In the genomic region with DNA sequence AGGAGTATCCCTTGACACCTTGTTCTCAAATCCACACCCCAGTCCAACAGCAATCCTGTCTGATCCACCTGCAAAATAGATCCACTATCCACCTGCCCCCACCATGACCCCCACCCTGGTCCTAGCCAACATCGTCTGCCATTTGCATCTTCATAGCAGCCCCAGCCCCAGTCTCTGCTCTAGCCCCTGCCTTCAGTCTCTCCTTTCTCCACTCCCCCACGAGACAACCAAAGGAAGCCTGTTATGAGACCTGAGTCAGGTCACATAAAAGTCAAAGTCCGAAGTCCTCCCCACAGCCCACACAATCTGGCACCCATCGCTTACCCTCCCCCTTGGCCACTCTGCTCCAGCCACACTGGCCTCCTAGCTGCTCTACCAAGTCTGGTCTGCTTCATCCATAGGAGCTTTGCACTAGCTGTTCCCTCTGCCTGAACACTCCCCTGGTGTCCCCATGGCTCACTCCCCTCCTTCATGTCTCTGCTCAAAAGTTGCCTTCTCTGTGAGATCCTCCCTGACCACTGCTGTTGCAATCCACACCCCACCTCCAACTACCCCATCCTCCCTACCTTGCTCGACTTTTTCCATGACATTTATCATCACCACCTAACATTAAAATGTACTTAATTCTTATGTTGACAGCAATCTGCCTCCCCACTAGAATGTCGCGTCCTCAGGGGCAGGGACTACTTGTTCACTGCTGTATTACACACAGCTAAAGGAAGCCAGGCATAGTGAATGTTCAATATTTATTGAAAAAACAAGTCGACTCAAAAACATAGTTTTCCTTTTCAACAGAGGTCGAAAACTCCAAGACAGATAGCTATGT, we compare ENCODE assay signal across 1 cellular context.
TF ChIP-seq lines count a peak whose summit lies in the region.

No MANE protein-coding gene starts in this region.

TF ChIP-seq in IMR-90, 13 proteins besides CTCF, POLR2A, EP300 and RAD21:
- TF ChIP-seq SMC3 (IDR thresholded peaks at IDR 0.05; ENCODE audit: low read depth, low read length) = no peak
- TF ChIP-seq MAZ (IDR thresholded peaks at IDR 0.05; ENCODE audit: borderline replicate concordance, low read depth, low read length) = peak; percentile 75
- TF ChIP-seq, protein P1, sequence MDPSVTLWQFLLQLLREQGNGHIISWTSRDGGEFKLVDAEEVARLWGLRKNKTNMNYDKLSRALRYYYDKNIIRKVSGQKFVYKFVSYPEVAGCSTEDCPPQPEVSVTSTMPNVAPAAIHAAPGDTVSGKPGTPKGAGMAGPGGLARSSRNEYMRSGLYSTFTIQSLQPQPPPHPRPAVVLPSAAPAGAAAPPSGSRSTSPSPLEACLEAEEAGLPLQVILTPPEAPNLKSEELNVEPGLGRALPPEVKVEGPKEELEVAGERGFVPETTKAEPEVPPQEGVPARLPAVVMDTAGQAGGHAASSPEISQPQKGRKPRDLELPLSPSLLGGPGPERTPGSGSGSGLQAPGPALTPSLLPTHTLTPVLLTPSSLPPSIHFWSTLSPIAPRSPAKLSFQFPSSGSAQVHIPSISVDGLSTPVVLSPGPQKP (IDR thresholded peaks at IDR 0.05; ENCODE audit: borderline replicate concordance, low read depth, low read length) = no peak
- TF ChIP-seq RFX5 (IDR thresholded peaks at IDR 0.05; ENCODE audit: low read depth, low read length) = no peak
- no peak for TF ChIP-seq BHLHE40 (IDR thresholded peaks at IDR 0.05; ENCODE audit: low read depth, low read length)
- TF ChIP-seq, protein P2, sequence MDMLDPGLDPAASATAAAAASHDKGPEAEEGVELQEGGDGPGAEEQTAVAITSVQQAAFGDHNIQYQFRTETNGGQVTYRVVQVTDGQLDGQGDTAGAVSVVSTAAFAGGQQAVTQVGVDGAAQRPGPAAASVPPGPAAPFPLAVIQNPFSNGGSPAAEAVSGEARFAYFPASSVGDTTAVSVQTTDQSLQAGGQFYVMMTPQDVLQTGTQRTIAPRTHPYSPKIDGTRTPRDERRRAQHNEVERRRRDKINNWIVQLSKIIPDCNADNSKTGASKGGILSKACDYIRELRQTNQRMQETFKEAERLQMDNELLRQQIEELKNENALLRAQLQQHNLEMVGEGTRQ (IDR thresholded peaks at IDR 0.05; ENCODE audit: low read depth, low read length) = no peak; the same call in none of the 2 replicates
- TF ChIP-seq MAFK (IDR thresholded peaks at IDR 0.05; ENCODE audit: low read depth, low read length) = no peak
- TF ChIP-seq FOS (IDR thresholded peaks at IDR 0.05; ENCODE audit: low read depth, low read length) = 0 out of 2 replicates have a peak, but pooled peaks have one; percentile 12
- no peak for TF ChIP-seq MXI1 (IDR thresholded peaks at IDR 0.05; ENCODE audit: borderline replicate concordance, low read depth, low read length)
- peak; percentile 50; the same call in 1 of the 2 replicates for TF ChIP-seq NFE2L2 (IDR thresholded peaks at IDR 0.05; ENCODE audit: low read depth, low read length)
- peak; percentile 86 for TF ChIP-seq CEBPB (IDR thresholded peaks at IDR 0.05; ENCODE audit: low read depth, low read length)
- peak; percentile 73 for TF ChIP-seq RCOR1 (IDR thresholded peaks at IDR 0.05; ENCODE audit: insufficient replicate concordance, low read length)
- 0 out of 2 replicates have a peak, but pooled peaks have one; percentile 33 for TF ChIP-seq CHD1 (IDR thresholded peaks at IDR 0.05; ENCODE audit: low read depth, low read length)
